In the genomic region with DNA sequence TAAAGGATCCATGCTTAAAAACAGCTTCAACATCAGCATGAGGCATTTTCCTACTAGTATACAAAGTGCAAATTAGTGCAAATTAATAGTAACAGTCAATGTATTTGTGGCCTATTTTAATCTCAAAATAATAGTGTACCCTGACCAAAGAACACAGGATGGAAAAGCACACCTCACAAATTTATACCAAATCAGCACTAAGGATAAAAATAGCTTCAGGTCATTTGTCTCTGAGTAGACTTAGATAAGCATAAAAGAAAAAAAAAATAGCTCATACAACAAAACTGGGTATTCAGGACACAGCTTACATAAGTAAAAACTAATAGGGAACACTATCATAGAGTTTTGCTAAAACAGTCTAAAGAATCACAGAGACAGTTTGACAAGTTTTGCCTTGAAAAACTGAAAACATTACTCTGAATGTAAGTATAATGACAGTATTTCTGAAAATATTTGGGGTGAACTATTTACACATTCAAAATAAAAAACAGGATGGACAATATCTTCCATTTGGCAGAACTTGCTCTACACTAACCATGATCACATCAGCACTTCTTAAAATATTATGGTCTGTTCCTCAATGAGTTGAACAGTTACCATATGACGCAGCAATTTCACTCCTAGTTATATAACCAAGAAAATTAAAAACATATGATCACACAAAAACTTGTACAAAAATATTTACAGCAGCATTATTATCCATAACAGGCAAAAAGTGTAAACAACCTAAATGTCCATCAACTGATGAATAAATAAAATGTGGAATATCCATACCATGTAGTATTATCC, we compare ENCODE assay signal across 24 cellular contexts. TPM values are rescaled to one million over a fixed set of nuclear protein-coding genes. Genes with fewer than 3 reads are reported as not detected.
DNase-seq lines count a peak whose midpoint lies in the region; ATAC-seq and TF ChIP-seq lines count a peak whose summit lies in the region.
"Had no signal": no experiment of that assay in that cellular context is flagged by ENCODE, and none has a peak within 500 bp of the region (broad histone marks: within the 10 kb centered on the region; RNA-seq: fewer than 3 reads in every experiment).

No MANE protein-coding gene starts in this region.

- TF ChIP-seq POLR2A in HCT116 (IDR thresholded peaks at IDR 0.05; ENCODE audit: borderline replicate concordance, extremely low read depth, insufficient read depth, insufficient read length) = no peak
- no peak for TF ChIP-seq POLR2A in adrenal gland (IDR thresholded peaks at IDR 0.05)

- POLR2A ChIA-PET in HCT116 (lab: Charles Lee) = no interaction called here

- no peaks in the 10 kb centered on the region for H3K27me3 ChIP-seq in HCT116 (ENCODE audit: insufficient read depth, low read length)
- no peaks in the 10 kb centered on the region for H3K27me3 ChIP-seq in heart right ventricle
- no peaks in the 10 kb centered on the region for H3K27me3 ChIP-seq in skeletal muscle tissue (ENCODE audit: control insufficient read depth in 3 of 3, insufficient read depth in 3 of 3, low read length in 3 of 3)
- no peaks in the 10 kb centered on the region for H3K27me3 ChIP-seq in brain microvascular endothelial cell (replicated peaks)
- no peaks in the 10 kb centered on the region for H3K27me3 ChIP-seq in adrenal gland
- H3K27me3 ChIP-seq: ovary, tibial nerve had no signal

- intact Hi-C loops in HCT116 (cut with micrococcal nuclease) = no loop called here
- intact Hi-C loops in heart right ventricle (cut with DNase I) = no loop called here
- intact Hi-C loops in adrenal gland (cut with DNase I) = no loop called here

- no peaks in the 10 kb centered on the region for H3K9me2 ChIP-seq in HCT116 (ENCODE audit: insufficient read depth)

- WGBS in heart right ventricle, 2 donors = 40 to 67% methylated on average over 1 of the region's 1 CpG
- WGBS in adrenal gland, 4 donors = 61 to 84% (median 78%) methylated on average over 1 of the region's 1 CpG

- in situ Hi-C loops in brain microvascular endothelial cell (cut with HindIII; ENCODE audit: low pct_ligation_motif_present, low sequenced_read_pairs) = no loop called here

- H3K79me2 ChIP-seq in HCT116 (ENCODE audit: insufficient read depth, low read length) = no peaks in the 10 kb centered on the region

- DNase-seq in HCT116 (ENCODE audit: low read depth, low spot score) (no peak), heart right ventricle (no peak), brain microvascular endothelial cell (no peak), adrenal gland (no peak)
- DNase-seq: activated CD4-positive, alpha-beta T cell treated with anti-CD3 and anti-CD28 coated beads, Interleukin-2, amount 10 ng/mL, durations not matched to agents 7 days and 5 days; activated CD8-positive, alpha-beta memory T cell treated with anti-CD3 and anti-CD28 coated beads, Interleukin-2, amount 10 ng/mL, durations not matched to agents 7 days and 5 days; Calu3; cerebellar nuclear complex; foreskin melanocyte; hypothalamus; NCI-H2171; NCI-H524 treated with DMSO at 0.1 percent for 48 hours; ovary; right cardiac atrium; stimulated activated CD4-positive, alpha-beta T cell treated with anti-CD3 and anti-CD28 coated beads, Interleukin-12 subunit alpha, Interleukin-12 subunit beta, amount 100 ng/mL, for 4 hours; stimulated activated CD4-positive, alpha-beta T cell treated with anti-CD3 and anti-CD28 coated beads, Interleukin-4, amount 100 ng/mL, for 24 hours; stimulated activated naive CD8-positive, alpha-beta T cell treated with anti-CD3 and anti-CD28 coated beads, Interleukin-15, Interleukin-2, amounts not matched to agents 100 U/mL and 50 U/mL, for 24 hours; WERI-Rb-1 had no signal

- H3K9me3 ChIP-seq in HCT116 (ENCODE audit: control insufficient read depth in 1 of 2, insufficient read depth in 1 of 2, low read depth in 1 of 2, low read length in 2 of 2) (no peaks in the 10 kb centered on the region), heart right ventricle (no peaks in the 10 kb centered on the region), skeletal muscle tissue (ENCODE audit: control insufficient read depth in 3 of 3, low read length in 3 of 3) (no peaks in the 10 kb centered on the region), adrenal gland (replicated peaks in 1 of 3) (no peaks in the 10 kb centered on the region)
- H3K9me3 ChIP-seq: ovary, tibial nerve had no signal

- H3K4me1 ChIP-seq in HCT116 (ENCODE audit: control insufficient read depth in 1 of 2, insufficient read depth in 2 of 2, low read length in 2 of 2) (peaks cover 18 to 19% of the 10 kb centered on the region in 2 experiments), heart right ventricle (peaks cover 0 to 50% (median 14%) of the 10 kb centered on the region in 9 donors), skeletal muscle tissue (ENCODE audit: control insufficient read depth in 3 of 3, insufficient read depth in 3 of 3, low read length in 3 of 3) (peaks cover 7 to 11% (median 9%) of the 10 kb centered on the region in 3 donors), adrenal gland (replicated peaks in 1 of 2) (peaks cover under 1 to 18% of the 10 kb centered on the region in 2 donors)

- TSS peak; percentile 14 for BruUV-seq in HCT116 (replicated peaks; lab: Mats Ljungman, UMichigan)

- no peak for ATAC-seq in HCT116
- peak in 6 of 8 donors; percentile 32 to 74 (median 61) for ATAC-seq in heart right ventricle
- ATAC-seq in HG03442 (IDR thresholded peaks at IDR 0.05; ENCODE audit: unreplicated experiment) = no peak
- ATAC-seq in GM18861 (IDR thresholded peaks at IDR 0.05; ENCODE audit: unreplicated experiment) = no peak
- ATAC-seq: activated CD8-positive, alpha-beta memory T cell treated with anti-CD3 and anti-CD28 coated beads, Interleukin-2, amount 10 ng/mL, durations not matched to agents 7 days and 5 days; stimulated activated naive CD8-positive, alpha-beta T cell treated with anti-CD3 and anti-CD28 coated beads, Interleukin-15, Interleukin-2, amounts not matched to agents 100 U/mL and 50 U/mL, for 24 hours had no signal

- H3K36me3 ChIP-seq in HCT116 (ENCODE audit: control insufficient read depth in 1 of 2, insufficient read depth in 2 of 2, low read length in 2 of 2) (no peaks in the 10 kb centered on the region; a peak in 1 of 4 replicates), heart right ventricle (peaks cover 0 to 44% (median 0%) of the 10 kb centered on the region in 9 donors), skeletal muscle tissue (ENCODE audit: control insufficient read depth in 3 of 3, insufficient read depth in 3 of 3, low read length in 3 of 3) (peaks cover 2 to 6% (median 2%) of the 10 kb centered on the region in 3 donors), brain microvascular endothelial cell (replicated peaks) (no peaks in the 10 kb centered on the region), adrenal gland (replicated peaks in 1 of 2) (no peaks in the 10 kb centered on the region)
- H3K36me3 ChIP-seq: ovary had no signal

- H3K27ac ChIP-seq in HCT116 (ENCODE audit: low read depth, low read length) (no peak overlapping the region), angular gyrus (ENCODE audit: low read depth, low read length) (peak overlapping the region; percentile 1), heart right ventricle (peak overlapping the region; percentile 5 to 86 (median 60)), skeletal muscle tissue (ENCODE audit: low read depth, low read length) (peak overlapping the region; percentile 54), brain microvascular endothelial cell (no peak overlapping the region), adrenal gland (peak overlapping the region in 2 of 5 donors; percentile 8 to 35)
- H3K27ac ChIP-seq: RWPE1, tibial nerve, WERI-Rb-1 had no signal

- no peak overlapping the region for H2AFZ ChIP-seq in HCT116 (ENCODE audit: low read depth, low read length, poor library complexity, severe bottlenecking)

- H4K20me1 ChIP-seq in HCT116 (ENCODE audit: insufficient read depth) = no peaks in the 10 kb centered on the region

- CTCF ChIA-PET in HCT116 (lab: Charles Lee) = no interaction called here

- no peak overlapping the region for H3K4me2 ChIP-seq in HCT116 (ENCODE audit: low read length)

- H3K9ac ChIP-seq in HCT116 (ENCODE audit: low read length) (no peak overlapping the region), skeletal muscle tissue (ENCODE audit: low read depth in 1 of 3, low read length in 3 of 3) (peak overlapping the region in 1 of 3 donors; percentile 10)

- RAD21 ChIA-PET in HCT116 (lab: Charles Lee; ENCODE audit: low non-redundant PET in 1 of 2, low total read pairs in 2 of 2, uncharacterized antibody in 2 of 2, unreplicated experiment in 2 of 2) = no interaction called here

- TF ChIP-seq CTCF in HCT116 (IDR thresholded peaks at IDR 0.05 in 2 of 3, conservative IDR thresholded peaks at IDR 0.05 in 1 of 3; ENCODE audit: borderline replicate concordance in 1 of 3, insufficient read depth in 1 of 3, low read depth in 2 of 3, low read length in 2 of 3) (no peak), heart right ventricle (IDR thresholded peaks at IDR 0.05) (no peak), brain microvascular endothelial cell (IDR thresholded peaks at IDR 0.05; ENCODE audit: low read depth, low read length, missing control alignments) (no peak), adrenal gland (IDR thresholded peaks at IDR 0.05) (no peak)

- H3K4me3 ChIP-seq in HCT116 (replicated peaks in 1 of 2; ENCODE audit: low read depth in 1 of 2, low read length in 2 of 2) (no peak overlapping the region), heart right ventricle (no peak overlapping the region), skeletal muscle tissue (ENCODE audit: low read length in 3 of 3) (peak overlapping the region in 1 of 3 donors; percentile 6), brain microvascular endothelial cell (ENCODE audit: low read depth, low read length) (no peak overlapping the region), adrenal gland (no peak overlapping the region)
- H3K4me3 ChIP-seq: ovary, tibial nerve had no signal

- TF ChIP-seq RAD21 in HCT116 (IDR thresholded peaks at IDR 0.05; ENCODE audit: low read depth) = no peak

RNA-seq across cellular contexts. Expression of gene RNF115, which starts 46.3 kb away (rescaled TPM):
- total RNA-seq in HCT116 (2021; ENCODE audit: unreplicated experiment) (9.5 TPM), heart right ventricle (10 to 100 TPM; 39.2 to 99.0 (median 56.3) TPM), skeletal muscle tissue (13.6 TPM), adrenal gland (10 to 100 TPM in 7 of 8 donors, 1 to 10 TPM in 1; 8.3 to 19.2 (median 12.4) TPM)
- 4.0 and 5.7 TPM in 2 replicates for polyA plus RNA-seq in HCT116 (2012)
- polyA plus RNA-seq in heart right ventricle (10 to 100 TPM; 12.8 to 25.2 TPM), adrenal gland (10 to 100 TPM in 1 of 3 donors, 1 to 10 TPM in 2; 8.4 to 17.1 (median 9.3) TPM)

RNA-seq across cellular contexts. Expression of gene POLR3C, which starts 46.4 kb away (rescaled TPM):
- 25.4 TPM for total RNA-seq in HCT116 (2021; ENCODE audit: unreplicated experiment)
- 32.8 and 33.0 TPM in 2 replicates for polyA plus RNA-seq in HCT116 (2012)
- 10 to 100 TPM; 11.8 to 18.1 (median 16.1) TPM for total RNA-seq in heart right ventricle
- 10 to 100 TPM in 1 of 2 donors, 1 to 10 TPM in 1; 8.0 to 11.3 TPM for polyA plus RNA-seq in heart right ventricle
- total RNA-seq in skeletal muscle tissue = 22.4 TPM
- total RNA-seq in adrenal gland = 10 to 100 TPM; 15.5 to 28.4 (median 20.4) TPM
- polyA plus RNA-seq in adrenal gland = 10 to 100 TPM; 12.0 to 19.8 (median 16.2) TPM

RNA-seq across cellular contexts. Expression of gene CD160, which starts 58.3 kb away (rescaled TPM):
- total RNA-seq in HCT116 (2021; ENCODE audit: unreplicated experiment) = not detected
- polyA plus RNA-seq in HCT116 (2012) = 0.05 and 0.34 TPM in 2 replicates
- under 1 TPM in 2 of 10 donors, not detected in 8; 0.18 to 0.58 TPM for total RNA-seq in heart right ventricle
- under 1 TPM in 1 of 2 donors, not detected in 1; 0.03 TPM for polyA plus RNA-seq in heart right ventricle
- total RNA-seq in skeletal muscle tissue = under 0.01 TPM
- under 1 TPM in 1 of 8 donors, not detected in 7; 0.21 TPM for total RNA-seq in adrenal gland
- polyA plus RNA-seq in adrenal gland = under 1 TPM; 0.10 to 0.48 (median 0.35) TPM
- total RNA-seq: activated CD4-positive, alpha-beta T cell treated with anti-CD3 and anti-CD28 coated beads, Interleukin-2, amount 10 ng/mL, durations not matched to agents 7 days and 5 days; Calu3; right cardiac atrium had no signal
- polyA plus RNA-seq: right cardiac atrium had no signal

Comparison
In these comparisons a context has a peak if more than half of its experiments do, and no peak if none do; other contexts are left out.
1. ATAC-seq: peak in heart right ventricle (6 of 8); none in HCT116 (single experiment), HG03442 (single experiment) and GM18861 (single experiment).
2. H3K27ac ChIP-seq: peak in angular gyrus (single experiment), heart right ventricle (10 of 10) and skeletal muscle tissue (single experiment); none in HCT116 (single experiment) and brain microvascular endothelial cell (single experiment).